Comparison of ENCODE assay signal across 10 cellular contexts in the genomic region with DNA sequence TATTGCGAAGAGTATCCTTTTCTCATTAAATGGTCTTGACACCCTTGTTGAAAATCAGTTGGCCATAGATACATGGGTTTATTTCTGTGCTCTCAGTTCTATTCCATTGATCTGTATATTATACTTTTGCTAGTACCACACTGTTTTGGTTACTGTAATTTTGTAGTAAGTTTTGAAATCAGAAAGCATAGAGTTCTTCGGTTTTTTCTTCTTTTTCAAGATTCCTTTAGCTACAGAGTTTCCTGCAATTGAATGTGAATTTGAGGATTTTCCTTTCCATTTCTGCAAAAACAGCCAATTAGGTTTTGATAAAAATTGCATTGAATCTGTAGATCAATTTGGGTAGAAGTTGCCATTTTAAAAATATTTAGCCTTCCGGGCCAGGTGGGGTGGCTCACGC.
"Had no signal": no experiment of that assay in that cellular context is flagged by ENCODE, and none has a peak within 500 bp of the region (broad histone marks: within the 10 kb centered on the region; RNA-seq: fewer than 3 reads in every experiment).

No MANE protein-coding gene starts in this region.

- H3K27ac Mint-ChIP-seq: HFFc6 had no signal

- H2AFZ ChIP-seq: GM23248 had no signal

- H3K9ac ChIP-seq: GM23248, KMS-11 had no signal

- H3K27ac ChIP-seq: GM23248, HL-60, KMS-11 had no signal

- H3K4me3 ChIP-seq: GM23248, HAP-1 had no signal

- H3K4me3 Mint-ChIP-seq: HFFc6 had no signal

- H3K4me2 ChIP-seq: KMS-11 had no signal

- DNase-seq: GM23248, GOT3, H7, HFFc6, IMR-90, KBM-7 had no signal

- ATAC-seq: HCT116 had no signal
